Comparison of ENCODE assay signal across 8 cellular contexts in the genomic region with DNA sequence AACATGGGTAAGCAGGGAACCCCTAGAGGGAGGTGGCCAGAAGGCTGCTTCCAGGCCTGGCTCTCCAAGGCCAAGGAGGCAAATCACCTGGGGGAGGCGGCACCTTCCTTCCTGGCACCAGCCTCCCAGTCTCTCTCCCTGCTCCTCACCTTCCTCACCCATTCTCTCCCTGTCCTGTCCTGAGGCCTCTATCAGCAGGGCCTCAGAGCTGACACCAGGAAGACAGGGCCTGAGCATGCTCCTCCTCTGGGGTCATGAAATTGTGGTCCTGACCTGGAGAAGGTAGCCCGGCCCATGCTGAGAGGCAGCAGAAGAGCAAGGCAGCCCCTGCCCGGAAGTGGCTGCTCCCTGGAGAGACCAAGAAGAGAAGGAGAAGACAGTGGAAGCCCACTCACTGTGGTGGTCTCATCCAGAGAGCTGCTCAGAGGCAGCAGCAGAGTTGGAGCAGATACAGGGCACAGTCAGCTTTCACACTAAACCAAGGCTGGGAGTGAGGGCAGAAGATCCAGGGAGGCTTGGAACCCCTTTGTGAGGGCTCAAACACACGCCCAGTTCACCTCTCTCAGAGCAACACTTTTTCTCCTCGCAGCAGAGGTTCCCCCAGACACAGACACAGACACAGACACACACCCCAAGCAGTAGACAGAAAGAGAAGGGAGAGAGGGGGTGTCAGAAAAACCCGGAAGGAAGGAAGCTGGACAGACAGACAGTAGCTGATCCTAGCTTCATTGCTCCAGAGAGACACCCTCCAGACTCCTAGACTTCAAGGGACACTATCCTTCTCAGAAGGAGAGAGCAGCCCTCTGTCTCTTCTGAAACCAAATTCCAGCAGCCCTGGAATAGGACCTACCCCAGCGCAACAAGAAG. TPM values are rescaled to one million over a fixed set of nuclear protein-coding genes. Genes with fewer than 3 reads are reported as not detected.
DNase-seq lines count a peak whose midpoint lies in the region; ATAC-seq, FAIRE-seq and TF ChIP-seq lines count a peak whose summit lies in the region.

No MANE protein-coding gene starts in this region.

- no peaks in the 10 kb centered on the region for H3K9me3 Mint-ChIP-seq in Caco-2 (ENCODE audit: unreplicated experiment)

- H3K36me3 ChIP-seq in Caco-2 (ENCODE audit: control insufficient read depth, insufficient read depth, low read length), result no peaks in the 10 kb centered on the region
- H3K36me3 ChIP-seq in endothelial cell of umbilical vein (ENCODE audit: control insufficient read depth in 2 of 2, extremely low read depth in 1 of 2, insufficient read depth in 2 of 2, low read length in 2 of 2), result no peaks in the 10 kb centered on the region
- no peaks in the 10 kb centered on the region for H3K36me3 ChIP-seq in neuron (ENCODE audit: insufficient read depth, low read length)

- H3K27me3 Mint-ChIP-seq in Caco-2 (ENCODE audit: insufficient read depth, unreplicated experiment), result no peaks in the 10 kb centered on the region

- H3K4me2 ChIP-seq in endothelial cell of umbilical vein (ENCODE audit: insufficient read depth, low read length), result peak overlapping the region; percentile 66

- peaks cover 56% of the 10 kb centered on the region for H3K36me3 Mint-ChIP-seq in Caco-2 (ENCODE audit: insufficient read depth, unreplicated experiment)

- H2AFZ ChIP-seq in endothelial cell of umbilical vein (ENCODE audit: low read depth, low read length) (no peak overlapping the region), neuron (ENCODE audit: low read depth, low read length) (no peak overlapping the region)

- peak overlapping the region; percentile 27 for H3K27ac Mint-ChIP-seq in Caco-2 (ENCODE audit: unreplicated experiment)

- H3K4me1 ChIP-seq in Caco-2, result peaks cover 63% of the 10 kb centered on the region
- peaks cover 56% of the 10 kb centered on the region for H3K4me1 ChIP-seq in endothelial cell of umbilical vein (ENCODE audit: control insufficient read depth, extremely low read depth, insufficient read depth, low read length)
- H3K4me1 ChIP-seq in neuron (ENCODE audit: insufficient read depth, low read length), result peaks cover 74% of the 10 kb centered on the region

- peak overlapping the region; percentile 3 for H3K9ac ChIP-seq in endothelial cell of umbilical vein (replicated peaks; ENCODE audit: extremely low read depth, insufficient read depth, low read length)

- FAIRE-seq in endothelial cell of umbilical vein (lab: Jason Lieb, UNC) (peak; percentile 18), urothelium cell line (lab: Jason Lieb, UNC) (no peak)

- no peaks in the 10 kb centered on the region for H3K27me3 ChIP-seq in Caco-2 (replicated peaks; ENCODE audit: control insufficient read depth, insufficient read depth, low read length)
- no peaks in the 10 kb centered on the region for H3K27me3 ChIP-seq in endothelial cell of umbilical vein (ENCODE audit: control insufficient read depth in 2 of 2, insufficient read depth in 2 of 2, low read length in 2 of 2)
- no peaks in the 10 kb centered on the region for H3K27me3 ChIP-seq in neuron (ENCODE audit: insufficient read depth, low read length)

- H3K27ac ChIP-seq in RWPE1 (peak overlapping the region; percentile 100), endothelial cell of umbilical vein (ENCODE audit: insufficient read depth, low read depth, low read length) (no peak overlapping the region)

- H4K20me1 ChIP-seq in endothelial cell of umbilical vein (replicated peaks; ENCODE audit: control insufficient read depth, extremely low read depth, insufficient read depth, low read length), result no peaks in the 10 kb centered on the region

- H3K9me3 ChIP-seq in Caco-2 (no peaks in the 10 kb centered on the region), endothelial cell of umbilical vein (replicated peaks; ENCODE audit: control insufficient read depth, insufficient read depth, low read length) (no peaks in the 10 kb centered on the region), neuron (ENCODE audit: low read length) (no peaks in the 10 kb centered on the region)

- peak overlapping the region; percentile 78 for H3K4me3 Mint-ChIP-seq in Caco-2 (ENCODE audit: unreplicated experiment)

- CTCF ChIA-PET in Caco-2 (lab: Charles Lee) (no interaction called here), RWPE1 (lab: Yijun Ruan, JAX) (interaction anchor here (1.2 to 3.0 kb wide), 4 partner anchors 14 to 265 kb away, joined by 3 to 17 read pairs (median 4); partner anchors contain the start of gene UPK2), endothelial cell of umbilical vein (lab: Charles Lee) (interaction anchor here (1.7 to 10.6 kb wide), 2 partner anchors 12 to 23 kb away, joined by 4 to 330 read pairs; no protein-coding TSS in a partner anchor)

- intact Hi-C loops in Caco-2 (cut with micrococcal nuclease; ENCODE audit: unreplicated experiment), result no loop called here
- intact Hi-C loops in endothelial cell of umbilical vein (cut with micrococcal nuclease), result no loop called here

- no peak for TF ChIP-seq POLR2A in endothelial cell of umbilical vein (IDR thresholded peaks at IDR 0.05; ENCODE audit: low read depth, low read length)

- TF ChIP-seq CTCF in Caco-2 (IDR thresholded peaks at IDR 0.05; ENCODE audit: insufficient read depth in 1 of 2, low read depth in 1 of 2, low read length in 1 of 2, severe bottlenecking in 1 of 2, unreplicated experiment in 1 of 2), result no peak
- no peak for TF ChIP-seq CTCF in RWPE1 (conservative IDR thresholded peaks at IDR 0.05; ENCODE audit: low read depth)
- no peak for TF ChIP-seq CTCF in endothelial cell of umbilical vein (IDR thresholded peaks at IDR 0.05; ENCODE audit: extremely low read depth in 1 of 2, insufficient read depth in 1 of 2, low read depth in 1 of 2, low read length in 2 of 2)

- H3K9me1 ChIP-seq in endothelial cell of umbilical vein (replicated peaks; ENCODE audit: control insufficient read depth, extremely low read depth, insufficient read depth, low read length), result no peaks in the 10 kb centered on the region

- peaks cover 39% of the 10 kb centered on the region for H3K4me1 Mint-ChIP-seq in Caco-2 (ENCODE audit: low read depth, unreplicated experiment)

- dilution Hi-C loops in endothelial cell of umbilical vein (cut with MboI; ENCODE audit: extremely low pct_ligation_motif_present, low sequenced_read_pairs), result no loop called here

- ATAC-seq in GM18873 (IDR thresholded peaks at IDR 0.05; ENCODE audit: low FRiP score, unreplicated experiment), result no peak

- DNase-seq in Caco-2, result no peak
- DNase-seq in RWPE1 (ENCODE audit: low spot score), result no peak
- DNase-seq in endothelial cell of umbilical vein (ENCODE audit: low read depth, low spot score), result no peak
- no peak for DNase-seq in Ammon's horn (ENCODE audit: low spot score)
- no peak for DNase-seq in urothelium cell line (ENCODE audit: low spot score)
- DNase-seq in cerebellar cortex (ENCODE audit: low spot score), result no peak

- H3K4me3 ChIP-seq in Caco-2 (ENCODE audit: low read depth, low read length), result peak overlapping the region; percentile 92
- peak overlapping the region; percentile 0 to 84 (median 44) for H3K4me3 ChIP-seq in endothelial cell of umbilical vein (replicated peaks in 1 of 3; ENCODE audit: insufficient read depth in 1 of 3, low read depth in 1 of 3, low read length in 3 of 3)
- peak overlapping the region; percentile 83 for H3K4me3 ChIP-seq in neuron (ENCODE audit: low read length)

- H3K79me2 ChIP-seq in endothelial cell of umbilical vein (ENCODE audit: control insufficient read depth, insufficient read depth, low read length), result peaks cover 53% of the 10 kb centered on the region

- BruUV-seq in Caco-2 (replicated peaks; lab: Mats Ljungman, UMichigan) (no TSS peak), endothelial cell of umbilical vein (replicated peaks; lab: Mats Ljungman, UMichigan) (no TSS peak)

- POLR2A ChIA-PET in Caco-2 (lab: Charles Lee) (interaction anchor here (0.6 to 1.1 kb wide), 2 partner anchors 74 to 1597 kb away, joined by 3 read pairs; partner anchors contain the start of gene CENATAC), RWPE1 (lab: Yijun Ruan, JAX; ENCODE audit: low non-redundant PET) (interaction anchor here (0.6 to 2.1 kb wide), 3 partner anchors 11 to 231 kb away, joined by 3 to 8 read pairs (median 4); no protein-coding TSS in a partner anchor), endothelial cell of umbilical vein (lab: Charles Lee) (interaction anchor here (0.5 to 2.7 kb wide), 3 partner anchors 13 to 312 kb away, joined by 5 to 52 read pairs (median 6); no protein-coding TSS in a partner anchor)

RNA-seq across cellular contexts. Expression of gene BCL9L, which starts 1.8 kb away (rescaled TPM):
- 186 and 203 TPM in 2 replicates for total RNA-seq in Caco-2 (2022)
- 44.7 and 48.8 TPM in 2 replicates for total RNA-seq in endothelial cell of umbilical vein
- 7.3 and 10.2 TPM in 2 replicates for polyA plus RNA-seq in endothelial cell of umbilical vein
- 6.5 and 8.0 TPM in 2 replicates for polyA plus RNA-seq in endothelial cell of umbilical vein (2011; cell fraction: cytosol; rRNA removed)
- 10.3 and 10.7 TPM in 2 replicates for polyA plus RNA-seq in endothelial cell of umbilical vein (2011; cell fraction: nucleus; rRNA removed)
- polyA plus RNA-seq in endothelial cell of umbilical vein (2012), result 34.2 and 37.1 TPM in 2 replicates
- 6.4 and 6.9 TPM in 2 replicates for polyA minus RNA-seq in endothelial cell of umbilical vein
- polyA minus RNA-seq in endothelial cell of umbilical vein (2011; cell fraction: cytosol; rRNA and poly(A)+ RNA removed), result 24.1 TPM
- polyA minus RNA-seq in endothelial cell of umbilical vein (2011; cell fraction: nucleus; rRNA and poly(A)+ RNA removed), result 6.1 and 20.0 TPM in 2 replicates

RNA-seq across cellular contexts. Expression of gene UPK2, which starts 32.1 kb away (rescaled TPM):
- total RNA-seq in Caco-2 (2022) (1.8 and 3.5 TPM in 2 replicates), endothelial cell of umbilical vein (not detected in 2 replicates)
- polyA plus RNA-seq in endothelial cell of umbilical vein, result 0.11 and 0.13 TPM in 2 replicates
- polyA plus RNA-seq in endothelial cell of umbilical vein (2011; cell fraction: cytosol; rRNA removed), result 0.07 TPM in 1 of 2 replicates, not detected in the other
- not detected in 2 replicates for polyA plus RNA-seq in endothelial cell of umbilical vein (2011; cell fraction: nucleus; rRNA removed)
- polyA plus RNA-seq in endothelial cell of umbilical vein (2012), result not detected in 2 replicates
- not detected in 2 replicates for polyA minus RNA-seq in endothelial cell of umbilical vein
- polyA minus RNA-seq in endothelial cell of umbilical vein (2011; cell fraction: cytosol; rRNA and poly(A)+ RNA removed), result not detected
- not detected in 2 replicates for polyA minus RNA-seq in endothelial cell of umbilical vein (2011; cell fraction: nucleus; rRNA and poly(A)+ RNA removed)

RNA-seq across cellular contexts. Expression of gene CXCR5, which starts 40.3 kb away (rescaled TPM):
- total RNA-seq in Caco-2 (2022) (not detected in 2 replicates), endothelial cell of umbilical vein (not detected in 2 replicates)
- polyA plus RNA-seq in endothelial cell of umbilical vein, result not detected in 2 replicates
- not detected in 2 replicates for polyA plus RNA-seq in endothelial cell of umbilical vein (2011; cell fraction: cytosol; rRNA removed)
- not detected in 2 replicates for polyA plus RNA-seq in endothelial cell of umbilical vein (2011; cell fraction: nucleus; rRNA removed)
- polyA plus RNA-seq in endothelial cell of umbilical vein (2012), result not detected in 2 replicates
- polyA minus RNA-seq in endothelial cell of umbilical vein, result not detected in 2 replicates
- not detected for polyA minus RNA-seq in endothelial cell of umbilical vein (2011; cell fraction: cytosol; rRNA and poly(A)+ RNA removed)
- not detected in 2 replicates for polyA minus RNA-seq in endothelial cell of umbilical vein (2011; cell fraction: nucleus; rRNA and poly(A)+ RNA removed)

RNA-seq across cellular contexts. Expression of gene FOXR1, which starts 47.6 kb away (rescaled TPM):
- total RNA-seq in Caco-2 (2022), result not detected in 2 replicates
- not detected in 2 replicates for total RNA-seq in endothelial cell of umbilical vein
- not detected in 2 replicates for polyA plus RNA-seq in endothelial cell of umbilical vein
- polyA plus RNA-seq in endothelial cell of umbilical vein (2011; cell fraction: cytosol; rRNA removed), result not detected in 2 replicates
- polyA plus RNA-seq in endothelial cell of umbilical vein (2011; cell fraction: nucleus; rRNA removed), result not detected in 2 replicates
- polyA plus RNA-seq in endothelial cell of umbilical vein (2012), result not detected in 2 replicates
- not detected in 2 replicates for polyA minus RNA-seq in endothelial cell of umbilical vein
- not detected for polyA minus RNA-seq in endothelial cell of umbilical vein (2011; cell fraction: cytosol; rRNA and poly(A)+ RNA removed)
- polyA minus RNA-seq in endothelial cell of umbilical vein (2011; cell fraction: nucleus; rRNA and poly(A)+ RNA removed), result not detected in 2 replicates
